In the genomic region with DNA sequence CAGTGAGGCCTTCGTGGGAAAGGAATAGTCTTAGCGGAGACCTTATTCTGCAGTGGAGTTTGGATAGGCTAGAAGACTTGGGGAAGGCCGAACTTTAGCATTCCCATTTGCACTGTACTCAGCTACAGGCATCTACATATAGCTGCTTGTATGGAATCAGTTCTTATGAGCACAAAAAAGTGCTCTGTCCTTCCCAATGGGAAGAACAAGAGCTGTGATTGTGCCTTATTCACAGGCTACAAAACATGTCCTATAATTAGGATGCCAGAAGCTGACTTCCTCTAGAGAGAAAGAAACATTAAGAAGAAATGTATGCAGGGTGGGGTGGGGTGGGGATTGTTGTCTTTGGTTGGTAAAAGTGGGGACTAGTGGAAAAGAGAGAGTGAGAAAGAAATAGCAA, we compare ENCODE assay signal across 25 cellular contexts.
A peak's percentile ranks its signal among the peaks of the same experiment; 100 is the strongest.
DNase-seq lines count a peak whose midpoint lies in the region; ATAC-seq and TF ChIP-seq lines count a peak whose summit lies in the region.
"Had no signal": no experiment of that assay in that cellular context is flagged by ENCODE, and none has a peak within 500 bp of the region (broad histone marks: within the 10 kb centered on the region; RNA-seq: fewer than 3 reads in every experiment).

No MANE protein-coding gene starts in this region.

- no peak overlapping the region for H3K4me3 ChIP-seq in colonic mucosa
- H3K4me3 ChIP-seq in GM23248 = no peak overlapping the region
- H3K4me3 ChIP-seq: SJCRH30 had no signal

- intact Hi-C loops in colonic mucosa (cut with DNase I) = no loop called here

- no peaks in the 10 kb centered on the region for H3K4me1 ChIP-seq in colonic mucosa
- no peaks in the 10 kb centered on the region for H3K4me1 ChIP-seq in GM23248 (ENCODE audit: insufficient read depth)
- H3K4me1 ChIP-seq: SJCRH30 had no signal

- H3K36me3 ChIP-seq in colonic mucosa (no peaks in the 10 kb centered on the region), GM23248 (ENCODE audit: low read depth) (no peaks in the 10 kb centered on the region)
- H3K36me3 ChIP-seq: SJCRH30 had no signal

- 31 to 34% methylated on average over 3 of the region's 3 CpGs for WGBS in GM23248 (ENCODE audit: low coverage in 1 of 2, low lambda C conversion rate in 2 of 2, missing lambda C conversion rate in 2 of 2), 2 experiments

- H2AFZ ChIP-seq in GM23248 = no peak overlapping the region

- H3K4me2 ChIP-seq in GM23248 (ENCODE audit: unreplicated experiment) = no peak overlapping the region
- H3K4me2 ChIP-seq: KMS-11 had no signal

- no peaks in the 10 kb centered on the region for H3K27me3 ChIP-seq in colonic mucosa
- H3K27me3 ChIP-seq in layer of hippocampus (ENCODE audit: control insufficient read depth, insufficient read depth, low read length) = no peaks in the 10 kb centered on the region
- no peaks in the 10 kb centered on the region for H3K27me3 ChIP-seq in GM23248 (replicated peaks; ENCODE audit: insufficient read depth)
- H3K27me3 ChIP-seq: SJCRH30 had no signal

- H3K9me2 ChIP-seq in GM23248 (ENCODE audit: insufficient read depth) = no peaks in the 10 kb centered on the region

- no peak for ATAC-seq in GM21737 (IDR thresholded peaks at IDR 0.05; ENCODE audit: unreplicated experiment)
- ATAC-seq: HCT116, PC-3, Right ventricle myocardium inferior had no signal

- no peaks in the 10 kb centered on the region for H4K20me1 ChIP-seq in GM23248 (ENCODE audit: insufficient read depth)

- in situ Hi-C loops in GM23248 (cut with MboI) = no loop called here

- H3K9ac ChIP-seq in colonic mucosa (ENCODE audit: low read depth in 2 of 2, low read length in 2 of 2) = no peak overlapping the region
- H3K9ac ChIP-seq in GM23248 = no peak overlapping the region
- H3K9ac ChIP-seq: KMS-11 had no signal

- no peaks in the 10 kb centered on the region for H3K9me3 ChIP-seq in colonic mucosa
- H3K9me3 ChIP-seq in GM23248 (ENCODE audit: low read depth) = no peaks in the 10 kb centered on the region
- H3K9me3 ChIP-seq: SJCRH30 had no signal

- TF ChIP-seq CTCF in colonic mucosa (IDR thresholded peaks at IDR 0.05) = no peak

- peak; percentile 38 for DNase-seq in COLO829 (ENCODE audit: low spot score)
- DNase-seq in colonic mucosa = no peak
- peak in 3 of 49 donors; percentile 2 to 47 (median 16) for DNase-seq in substantia nigra (lab: John Stamatoyannopoulos, UW)
- DNase-seq in OCI-M2 (lab: John Stamatoyannopoulos, UW; ENCODE audit: unreplicated experiment) = no peak
- no peak for DNase-seq in GM23248
- no peak for DNase-seq in glomerular visceral epithelial cell (ENCODE audit: extremely low spot score)
- DNase-seq: 8988T; ACHN; CD4-positive, CD25-positive, alpha-beta regulatory T cell; NCI-H1092 treated with DMSO at 0.1 percent for 48 hours; NCI-H1436; NCI-H187; NCI-H2081 treated with DMSO at 0.1 percent for 48 hours; NCI-H2171 treated with DMSO at 0.1 percent for 48 hours; NCI-H345; NCI-H510A treated with DMSO at 0.1 percent for 48 hours; NCI-H774; PC-3; SJCRH30 had no signal

- no peaks in the 10 kb centered on the region for H3F3A ChIP-seq in GM23248 (ENCODE audit: insufficient read depth)

- H3K27ac ChIP-seq in colonic mucosa (peak overlapping the region; percentile 41), layer of hippocampus (ENCODE audit: low read depth, low read length) (peak overlapping the region; percentile 44), substantia nigra (ENCODE audit: low read depth, low read length, poor library complexity, severe bottlenecking) (peak overlapping the region; percentile 66), GM23248 (no peak overlapping the region)
- H3K27ac ChIP-seq: HL-60, KMS-11, SJCRH30 had no signal

- H3K79me2 ChIP-seq in GM23248 (ENCODE audit: insufficient read depth) = no peaks in the 10 kb centered on the region
